In the genomic region with DNA sequence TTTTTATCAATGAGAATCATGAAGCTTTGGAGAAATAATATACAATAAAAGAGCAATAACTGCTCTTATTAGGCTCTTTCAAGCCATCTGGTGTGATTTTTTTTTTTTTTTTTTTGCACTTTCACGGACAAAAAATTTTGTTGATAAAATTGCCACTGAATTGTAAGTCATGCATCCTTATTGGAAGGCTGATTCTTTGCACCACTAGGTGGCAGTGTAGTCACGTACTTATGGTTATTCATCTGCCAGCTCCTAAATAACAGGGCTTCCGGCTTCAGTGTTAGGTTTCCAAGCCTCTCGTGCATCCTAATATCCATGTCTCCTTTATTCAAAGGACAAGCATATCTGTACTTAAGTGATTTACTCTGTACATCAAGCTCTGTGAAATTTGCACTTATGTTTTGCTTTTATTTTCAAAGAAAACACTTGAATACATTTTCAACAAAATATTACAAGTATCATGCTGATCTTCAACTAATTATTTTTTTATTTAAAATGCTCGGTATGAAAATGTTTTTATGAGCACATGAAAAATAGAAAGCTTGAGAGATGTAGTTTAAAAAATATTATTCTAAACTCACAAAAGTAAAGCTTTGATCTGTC, we compare ENCODE assay signal across 8 cellular contexts.
DNase-seq lines count a peak whose midpoint lies in the region; ATAC-seq, FAIRE-seq and TF ChIP-seq lines count a peak whose summit lies in the region.

No MANE protein-coding gene starts in this region.

- peak; percentile 74 for TF ChIP-seq CTCF in fibroblast of the aortic adventitia (IDR thresholded peaks at IDR 0.05; ENCODE audit: insufficient read depth, low read length)
- TF ChIP-seq CTCF in omental fat pad (IDR thresholded peaks at IDR 0.05), result no peak

- ATAC-seq in GM21515 (IDR thresholded peaks at IDR 0.05; ENCODE audit: unreplicated experiment) (peak; percentile 94), omental fat pad (ENCODE audit: low FRiP score) (no peak)

- no peak overlapping the region for H3K4me3 ChIP-seq in fibroblast of the aortic adventitia (ENCODE audit: low read depth, low read length)

- peak; percentile 26 for DNase-seq in HS-27A (ENCODE audit: low read depth)
- peak; percentile 58 for DNase-seq in NCI-H774 (lab: John Stamatoyannopoulos, UW)
- DNase-seq in activated CD8-positive, alpha-beta memory T cell treated with anti-CD3 and anti-CD28 coated beads, Interleukin-2, amount 50 U/mL, for 4 hours, result peak; percentile 33
- DNase-seq in fibroblast of the aortic adventitia (ENCODE audit: low read depth), result peak; percentile 88
- peak; percentile 62 for DNase-seq in omental fat pad (ENCODE audit: low spot score)
- no peak for DNase-seq in cortex of kidney (lab: John Stamatoyannopoulos, UW)

- peak; percentile 66 for FAIRE-seq in G401.6 (lab: Jason Lieb, UNC)
